In genomic region chr11:120212259-120212888, GRCh38 we compare ENCODE assay signal across 9 cellular contexts. TPM values are rescaled to one million over a fixed set of nuclear protein-coding genes. Genes with fewer than 3 reads are reported as not detected.
DNase-seq lines count a peak whose midpoint lies in the region; ATAC-seq, FAIRE-seq and TF ChIP-seq lines count a peak whose summit lies in the region.
"Had no signal": no experiment of that assay in that cellular context is flagged by ENCODE, and none has a peak within 500 bp of the region (broad histone marks: within the 10 kb centered on the region; RNA-seq: fewer than 3 reads in every experiment).

No MANE protein-coding gene starts in this region.

- DNase-seq in CD8-positive, alpha-beta T cell = no peak
- DNase-seq in WTC11 (ENCODE audit: low spot score) (no peak), fibroblast of lung (ENCODE audit: low read depth in 2 of 2) (peak in 1 of 2 donors; percentile 25), trophoblast cell (no peak), hippocampal formation (lab: John Stamatoyannopoulos, UW) (no peak), frontal cortex (ENCODE audit: low spot score in 2 of 2) (no peak), DMS53 treated with DMSO at 0.1 percent for 48 hours (lab: John Stamatoyannopoulos, UW; ENCODE audit: unreplicated experiment) (no peak)
- DNase-seq: activated CD4-positive, alpha-beta T cell treated with anti-CD3 and anti-CD28 coated beads for 4 hours had no signal

- H2BK5ac ChIP-seq in trophoblast cell (ENCODE audit: low read depth, low read length, poor library complexity) = no peak overlapping the region

- no peak overlapping the region for H4K8ac ChIP-seq in trophoblast cell (ENCODE audit: low read depth, low read length)

- CTCF ChIA-PET in CD8-positive, alpha-beta T cell (lab: Charles Lee) = interaction anchor here (2.6 kb wide), 1 partner anchor 17 kb away, joined by 9 read pairs; no protein-coding TSS in a partner anchor
- CTCF ChIA-PET in WTC11 (lab: Charles Lee) = interaction anchor here (0.7 to 5.0 kb wide), 10 partner anchors 12 to 91 kb away, joined by 3 to 28 read pairs (median 6); partner anchors contain the start of gene POU2F3

- H2BK120ac ChIP-seq in trophoblast cell (ENCODE audit: insufficient read depth, low read length, poor library complexity) = no peak overlapping the region

- POLR2A ChIA-PET in CD8-positive, alpha-beta T cell (lab: Charles Lee) = no interaction called here
- POLR2A ChIA-PET in WTC11 (lab: Charles Lee) = interaction anchor here (0.6 to 1.1 kb wide), 2 partner anchors 8 to 33 kb away, joined by 3 to 4 read pairs; no protein-coding TSS in a partner anchor

- H3K27ac ChIP-seq in CD8-positive, alpha-beta T cell (ENCODE audit: low read depth, low read length) = no peak overlapping the region
- H3K27ac ChIP-seq in fibroblast of lung (ENCODE audit: insufficient read depth, low read length) = peak overlapping the region; percentile 44
- no peak overlapping the region for H3K27ac ChIP-seq in trophoblast cell (ENCODE audit: low read depth, low read length)

- peaks cover 21% of the 10 kb centered on the region for H3K4me1 Mint-ChIP-seq in CD8-positive, alpha-beta T cell (ENCODE audit: low read depth)
- peaks cover 26% of the 10 kb centered on the region for H3K4me1 Mint-ChIP-seq in WTC11

- no peak overlapping the region for H4K12ac ChIP-seq in trophoblast cell (ENCODE audit: low read depth, low read length)

- no peak overlapping the region for H4K91ac ChIP-seq in trophoblast cell (ENCODE audit: low read depth, low read length)

- H3K27me3 Mint-ChIP-seq in CD8-positive, alpha-beta T cell (ENCODE audit: low read depth) = peaks cover 11% of the 10 kb centered on the region
- H3K27me3 Mint-ChIP-seq in WTC11 (ENCODE audit: low read depth) = peaks cover 94% of the 10 kb centered on the region

- no peak overlapping the region for H3K27ac Mint-ChIP-seq in CD8-positive, alpha-beta T cell
- no peak overlapping the region for H3K27ac Mint-ChIP-seq in WTC11

- H3K9me3 ChIP-seq in CD8-positive, alpha-beta T cell (ENCODE audit: low read length) = no peaks in the 10 kb centered on the region
- H3K9me3 ChIP-seq in fibroblast of lung (ENCODE audit: control insufficient read depth, insufficient read depth, low read depth, low read length) (no peaks in the 10 kb centered on the region), trophoblast cell (ENCODE audit: insufficient read depth, low read depth, low read length) (peaks cover 2% of the 10 kb centered on the region)

- H3K36me3 ChIP-seq in CD8-positive, alpha-beta T cell (ENCODE audit: insufficient read depth, low read length) = no peaks in the 10 kb centered on the region
- H3K36me3 ChIP-seq in fibroblast of lung (ENCODE audit: control insufficient read depth, insufficient read depth, low read length) (peaks cover 3% of the 10 kb centered on the region), trophoblast cell (ENCODE audit: control insufficient read depth in 1 of 2, insufficient read depth in 2 of 2, low read length in 2 of 2) (no peaks in the 10 kb centered on the region)

- no CpG with 5 or more reads among the region's 14 CpGs for WGBS in trophoblast cell (ENCODE audit: extremely low coverage, insufficient coverage, insufficient read length)

- TF ChIP-seq CTCF in CD8-positive, alpha-beta T cell (IDR thresholded peaks at IDR 0.05) = no peak
- TF ChIP-seq CTCF in WTC11 (IDR thresholded peaks at IDR 0.05) = no peak
- TF ChIP-seq CTCF in fibroblast of lung (conservative IDR thresholded peaks at IDR 0.05 in 1 of 2, IDR thresholded peaks at IDR 0.05 in 1 of 2; ENCODE audit: low read depth in 1 of 2, low read length in 2 of 2) = no peak

- no peaks in the 10 kb centered on the region for H4K20me1 ChIP-seq in fibroblast of lung (ENCODE audit: control insufficient read depth, extremely low read depth, insufficient read depth, low read length)

- no peaks in the 10 kb centered on the region for H3K9me3 Mint-ChIP-seq in CD8-positive, alpha-beta T cell
- H3K9me3 Mint-ChIP-seq in WTC11 = no peaks in the 10 kb centered on the region

- H3K14ac ChIP-seq in trophoblast cell (ENCODE audit: low read length) = no peak overlapping the region

- H3K4me3 ChIP-seq in CD8-positive, alpha-beta T cell (ENCODE audit: low read depth, low read length) = no peak overlapping the region
- H3K4me3 ChIP-seq in fibroblast of lung (replicated peaks in 1 of 4; ENCODE audit: control extremely low read depth in 1 of 4, insufficient read depth in 1 of 4, low read depth in 3 of 4, low read length in 4 of 4) (peak overlapping the region; percentile 45 to 79 (median 56)), trophoblast cell (ENCODE audit: low read depth, low read length) (no peak overlapping the region)

- no peak for ATAC-seq in CD8-positive, alpha-beta T cell
- ATAC-seq in WTC11 = no peak
- ATAC-seq in HG03342 (IDR thresholded peaks at IDR 0.05; ENCODE audit: unreplicated experiment) = no peak

- H3K9ac ChIP-seq in fibroblast of lung (ENCODE audit: insufficient read depth, low read length) (no peak overlapping the region), trophoblast cell (ENCODE audit: low read length) (no peak overlapping the region)

- intact Hi-C loops in CD8-positive, alpha-beta T cell (cut with DNase I, micrococcal nuclease) = loop anchor here (5.0 kb wide), 2 partner anchors 40 to 485 kb away; partner anchors contain the start of gene NECTIN1 (in 1 of the 2)

- H2BK12ac ChIP-seq in trophoblast cell (ENCODE audit: low read length) = no peak overlapping the region

- H3K23ac ChIP-seq in trophoblast cell (ENCODE audit: low read length) = no peak overlapping the region

- peaks cover 30% of the 10 kb centered on the region for H3K79me2 ChIP-seq in fibroblast of lung (ENCODE audit: control insufficient read depth, insufficient read depth, low read length)
- H3K79me2 ChIP-seq in trophoblast cell (ENCODE audit: control insufficient read depth, insufficient read depth, low read length, poor library complexity) = no peaks in the 10 kb centered on the region

- H2AFZ ChIP-seq in fibroblast of lung (ENCODE audit: low read length) = no peak overlapping the region
- H2AFZ ChIP-seq in trophoblast cell (ENCODE audit: insufficient read depth, low read length, poor library complexity) = no peak overlapping the region

- FAIRE-seq in frontal cortex (lab: Jason Lieb, UNC) = no peak

- peaks cover 6% of the 10 kb centered on the region for H3K36me3 Mint-ChIP-seq in CD8-positive, alpha-beta T cell
- H3K36me3 Mint-ChIP-seq in WTC11 = no peaks in the 10 kb centered on the region

- no peak overlapping the region for H2AK5ac ChIP-seq in trophoblast cell (ENCODE audit: low read length)

- peak overlapping the region; percentile 98 for H3K4me2 ChIP-seq in fibroblast of lung (ENCODE audit: extremely low read depth, insufficient read depth, low read length)
- H3K4me2 ChIP-seq in trophoblast cell (ENCODE audit: low read length) = peak overlapping the region; percentile 24

- peaks cover 13% of the 10 kb centered on the region for H3K4me1 ChIP-seq in CD8-positive, alpha-beta T cell (ENCODE audit: insufficient read depth, low read length)
- H3K4me1 ChIP-seq in fibroblast of lung (ENCODE audit: control insufficient read depth, extremely low read depth, insufficient read depth, low read length) = peaks cover 19% of the 10 kb centered on the region
- H3K4me1 ChIP-seq in trophoblast cell (ENCODE audit: control insufficient read depth in 1 of 2, insufficient read depth in 2 of 2, low read length in 2 of 2) = peaks cover 11 to 24% of the 10 kb centered on the region in 2 experiments

- no peak overlapping the region for H3K18ac ChIP-seq in trophoblast cell (ENCODE audit: low read length)

- H3K4ac ChIP-seq in trophoblast cell (ENCODE audit: low read depth, low read length) = no peak overlapping the region

- peak overlapping the region; percentile 93 for H3K4me3 Mint-ChIP-seq in CD8-positive, alpha-beta T cell
- peak overlapping the region; percentile 34; the same call in 1 of the 2 replicates for H3K4me3 Mint-ChIP-seq in WTC11

- H3K27me3 ChIP-seq in CD8-positive, alpha-beta T cell (ENCODE audit: insufficient read depth, low read length) = no peaks in the 10 kb centered on the region
- H3K27me3 ChIP-seq in fibroblast of lung (ENCODE audit: control insufficient read depth, insufficient read depth, low read length) (no peaks in the 10 kb centered on the region), trophoblast cell (ENCODE audit: insufficient read depth, low read length) (peaks cover 37% of the 10 kb centered on the region)

- no peaks in the 10 kb centered on the region for H3K79me1 ChIP-seq in trophoblast cell (ENCODE audit: low read length)

TF ChIP-seq in WTC11, 78 proteins besides CTCF, POLR2A, EP300 and RAD21 (continues in another document):
- TF ChIP-seq SMAD4 (CRISPR knock-in tag; IDR thresholded peaks at IDR 0.05) (no peak), ATF6 (CRISPR knock-in tag; IDR thresholded peaks at IDR 0.05) (no peak)

RNA-seq across cellular contexts. Expression of gene OAF, which starts 1.5 kb away (rescaled TPM):
- total RNA-seq in CD8-positive, alpha-beta T cell = 1 to 10 TPM; 5.5 to 6.5 TPM
- total RNA-seq in WTC11 (2021) = 3.2 to 5.6 TPM (median 4.2 TPM) in 3 replicates
- 16.7 and 20.0 TPM in 2 replicates for total RNA-seq in fibroblast of lung
- 22.7 and 27.5 TPM in 2 replicates for polyA plus RNA-seq in fibroblast of lung
- polyA plus RNA-seq in fibroblast of lung (2012) = 30.1 and 37.0 TPM in 2 replicates
- polyA minus RNA-seq in fibroblast of lung (ENCODE audit: low replicate concordance) = 28.5 and 32.3 TPM in 2 replicates
- 15.2 and 18.2 TPM in 2 replicates for polyA plus RNA-seq in trophoblast cell (2013)
- 1.2 TPM for total RNA-seq in frontal cortex

RNA-seq across cellular contexts. Expression of gene POU2F3, which starts 27.6 kb away (rescaled TPM):
- total RNA-seq in CD8-positive, alpha-beta T cell = not detected
- 0.37 to 0.78 TPM (median 0.61 TPM) in 3 replicates for total RNA-seq in WTC11 (2021)
- not detected in 2 replicates for total RNA-seq in fibroblast of lung
- 0.23 TPM in 1 of 2 replicates, not detected in the other for polyA plus RNA-seq in fibroblast of lung
- 0.23 TPM in 1 of 2 replicates, not detected in the other for polyA plus RNA-seq in fibroblast of lung (2012)
- polyA minus RNA-seq in fibroblast of lung (ENCODE audit: low replicate concordance) = 1.4 TPM in 1 of 2 replicates, not detected in the other
- polyA plus RNA-seq in trophoblast cell (2013) = 18.6 and 19.6 TPM in 2 replicates
- total RNA-seq in frontal cortex = 0.41 TPM

Comparison
In these comparisons a context has a peak if more than half of its experiments do, and no peak if none do; other contexts are left out.
1. H3K4me3 ChIP-seq: peak in fibroblast of lung (4 of 4); none in CD8-positive, alpha-beta T cell (single experiment) and trophoblast cell (single experiment).